Comparison of ENCODE assay signal across 24 cellular contexts in the genomic region with DNA sequence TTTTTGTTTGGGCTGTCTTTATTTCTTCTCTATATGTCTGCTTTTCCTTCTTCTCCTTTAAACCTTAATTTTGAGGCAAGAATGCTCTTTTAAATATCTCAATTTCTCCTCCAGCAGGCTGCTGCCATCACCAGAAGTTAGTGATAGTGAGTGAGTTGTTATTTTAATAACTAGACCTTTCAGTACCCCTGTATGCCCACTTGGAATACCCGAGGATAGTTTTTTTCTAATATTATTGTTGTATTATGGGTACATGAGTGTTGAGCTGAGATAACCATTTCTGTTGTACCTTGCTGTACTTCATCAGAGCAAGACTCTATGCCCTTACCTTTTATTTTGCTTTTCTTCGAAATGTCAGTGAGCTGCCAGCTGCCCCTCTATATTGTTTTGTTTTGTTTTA. TPM values are rescaled to one million over a fixed set of nuclear protein-coding genes. Genes with fewer than 3 reads are reported as not detected.
DNase-seq lines count a peak whose midpoint lies in the region; ATAC-seq and TF ChIP-seq lines count a peak whose summit lies in the region.
"Had no signal": no experiment of that assay in that cellular context is flagged by ENCODE, and none has a peak within 500 bp of the region (broad histone marks: within the 10 kb centered on the region; RNA-seq: fewer than 3 reads in every experiment).

No MANE protein-coding gene starts in this region.

- TF ChIP-seq CTCF in CD8-positive, alpha-beta T cell (IDR thresholded peaks at IDR 0.05), result no peak
- TF ChIP-seq CTCF in thoracic aorta (IDR thresholded peaks at IDR 0.05), result peak; percentile 19
- no peak for TF ChIP-seq CTCF in RWPE1 (conservative IDR thresholded peaks at IDR 0.05; ENCODE audit: low read depth)

- CTCF ChIA-PET in activated naive CD4-positive, alpha-beta T cell treated with anti-CD3 and anti-CD28 coated beads for 36 hours (lab: Charles Lee), result interaction anchor here (0.7 to 1.3 kb wide), 3 partner anchors 9 to 132 kb away, joined by 3 to 6 read pairs (median 3); no protein-coding TSS in a partner anchor
- CTCF ChIA-PET in CD8-positive, alpha-beta T cell (lab: Charles Lee), result interaction anchor here (1.4 kb wide), 1 partner anchor 23 kb away, joined by 3 read pairs; no protein-coding TSS in a partner anchor
- CTCF ChIA-PET in RWPE1 (lab: Yijun Ruan, JAX), result no interaction called here

- no peak for ATAC-seq in CD8-positive, alpha-beta T cell
- ATAC-seq in central memory CD8-positive, alpha-beta T cell (replicated peaks; ENCODE audit: extremely low read depth, poor library complexity, severe bottlenecking), result no peak
- ATAC-seq in thoracic aorta (ENCODE audit: insufficient number of reproducible peaks, low FRiP score, low read depth) (no peak), HG02973 (IDR thresholded peaks at IDR 0.05; ENCODE audit: unreplicated experiment) (no peak)
- ATAC-seq: HepG2, K562 had no signal

- H3K36me3 Mint-ChIP-seq in activated naive CD4-positive, alpha-beta T cell treated with anti-CD3 and anti-CD28 coated beads, Interleukin-2, amount 50 U/mL, for 24 hours, result peaks cover 13% of the 10 kb centered on the region
- H3K36me3 Mint-ChIP-seq in activated naive CD4-positive, alpha-beta T cell treated with anti-CD3 and anti-CD28 coated beads for 36 hours (ENCODE audit: low read depth), result peaks cover 21% of the 10 kb centered on the region
- peaks cover 56% of the 10 kb centered on the region for H3K36me3 Mint-ChIP-seq in CD8-positive, alpha-beta T cell
- peaks cover 42% of the 10 kb centered on the region for H3K36me3 Mint-ChIP-seq in central memory CD8-positive, alpha-beta T cell (ENCODE audit: insufficient read depth)

- H3K9me3 ChIP-seq in CD8-positive, alpha-beta T cell (ENCODE audit: low read length), result no peaks in the 10 kb centered on the region
- no peaks in the 10 kb centered on the region for H3K9me3 ChIP-seq in thoracic aorta
- H3K9me3 ChIP-seq: BLaER1, SJCRH30 had no signal

- peak overlapping the region; percentile 31 for H3K27ac Mint-ChIP-seq in activated naive CD4-positive, alpha-beta T cell treated with anti-CD3 and anti-CD28 coated beads, Interleukin-2, amount 50 U/mL, for 24 hours
- no peak overlapping the region for H3K27ac Mint-ChIP-seq in activated naive CD4-positive, alpha-beta T cell treated with anti-CD3 and anti-CD28 coated beads for 36 hours
- H3K27ac Mint-ChIP-seq in CD8-positive, alpha-beta T cell, result peak overlapping the region; percentile 28
- H3K27ac Mint-ChIP-seq in central memory CD8-positive, alpha-beta T cell (ENCODE audit: low read depth), result peak overlapping the region; percentile 81

- intact Hi-C loops in activated naive CD4-positive, alpha-beta T cell treated with anti-CD3 and anti-CD28 coated beads for 36 hours (cut with micrococcal nuclease), result no loop called here
- intact Hi-C loops in CD8-positive, alpha-beta T cell (cut with DNase I, micrococcal nuclease), result no loop called here

- POLR2A ChIA-PET in CD8-positive, alpha-beta T cell (lab: Charles Lee), result interaction anchor here (0.8 kb wide), 1 partner anchor 31 kb away, joined by 4 read pairs; no protein-coding TSS in a partner anchor
- POLR2A ChIA-PET in RWPE1 (lab: Yijun Ruan, JAX; ENCODE audit: low non-redundant PET), result no interaction called here

- H3K4me3 Mint-ChIP-seq in activated naive CD4-positive, alpha-beta T cell treated with anti-CD3 and anti-CD28 coated beads, Interleukin-2, amount 50 U/mL, for 24 hours, result no peak overlapping the region
- H3K4me3 Mint-ChIP-seq in activated naive CD4-positive, alpha-beta T cell treated with anti-CD3 and anti-CD28 coated beads for 36 hours, result no peak overlapping the region
- H3K4me3 Mint-ChIP-seq in CD8-positive, alpha-beta T cell, result no peak overlapping the region
- H3K4me3 Mint-ChIP-seq in central memory CD8-positive, alpha-beta T cell, result no peak overlapping the region

- H3K4me1 ChIP-seq in CD8-positive, alpha-beta T cell (ENCODE audit: insufficient read depth, low read length), result no peaks in the 10 kb centered on the region
- H3K4me1 ChIP-seq in thoracic aorta (ENCODE audit: control insufficient read depth in 1 of 2, low read depth in 2 of 2), result no peaks in the 10 kb centered on the region
- H3K4me1 ChIP-seq: BLaER1, SJCRH30 had no signal

- no peak overlapping the region for H3K4me3 ChIP-seq in CD8-positive, alpha-beta T cell (ENCODE audit: low read depth, low read length)
- no peak overlapping the region for H3K4me3 ChIP-seq in thoracic aorta
- H3K4me3 ChIP-seq: BLaER1, K562, SJCRH30 had no signal

- H3K27me3 ChIP-seq in CD8-positive, alpha-beta T cell (ENCODE audit: insufficient read depth, low read length), result no peaks in the 10 kb centered on the region
- no peaks in the 10 kb centered on the region for H3K27me3 ChIP-seq in thoracic aorta (replicated peaks; ENCODE audit: insufficient read depth)
- H3K27me3 ChIP-seq: BLaER1, SJCRH30 had no signal

- no peak overlapping the region for H3K27ac ChIP-seq in CD8-positive, alpha-beta T cell (ENCODE audit: low read depth, low read length)
- no peak overlapping the region for H3K27ac ChIP-seq in thoracic aorta
- H3K27ac ChIP-seq in RWPE1, result no peak overlapping the region
- H3K27ac ChIP-seq: BLaER1, HL-60, SJCRH30 had no signal

- H3K36me3 ChIP-seq in CD8-positive, alpha-beta T cell (ENCODE audit: insufficient read depth, low read length), result peaks cover 15% of the 10 kb centered on the region
- peaks cover 5% of the 10 kb centered on the region for H3K36me3 ChIP-seq in thoracic aorta

- DNase-seq in activated naive CD4-positive, alpha-beta T cell treated with anti-CD3 and anti-CD28 coated beads for 36 hours, result no peak
- DNase-seq in CD8-positive, alpha-beta T cell, result no peak
- DNase-seq in central memory CD8-positive, alpha-beta T cell (ENCODE audit: low spot score in 2 of 2), result no peak
- DNase-seq in thoracic aorta (ENCODE audit: low spot score), result no peak
- DNase-seq in NAMALWA (ENCODE audit: low spot score), result no peak
- DNase-seq in RWPE1 (ENCODE audit: low spot score), result no peak
- DNase-seq: DMS53; GDM1; MM.1S; NCI-H1105 treated with DMSO at 0.1 percent for 48 hours; NCI-H2081; NCI-H2171; NCI-H345; NCI-H524; NCI-H774; NK-92 treated with Interleukin-12 subunit alpha and Interleukin-12 subunit beta, amount 100 ng/mL, for 24 hours; SJCRH30 had no signal

- H3K27me3 Mint-ChIP-seq in activated naive CD4-positive, alpha-beta T cell treated with anti-CD3 and anti-CD28 coated beads, Interleukin-2, amount 50 U/mL, for 24 hours, result no peaks in the 10 kb centered on the region
- no peaks in the 10 kb centered on the region for H3K27me3 Mint-ChIP-seq in activated naive CD4-positive, alpha-beta T cell treated with anti-CD3 and anti-CD28 coated beads for 36 hours (ENCODE audit: low read depth)
- H3K27me3 Mint-ChIP-seq in CD8-positive, alpha-beta T cell (ENCODE audit: low read depth), result no peaks in the 10 kb centered on the region
- H3K27me3 Mint-ChIP-seq in central memory CD8-positive, alpha-beta T cell, result no peaks in the 10 kb centered on the region

- H3K9me3 Mint-ChIP-seq in activated naive CD4-positive, alpha-beta T cell treated with anti-CD3 and anti-CD28 coated beads, Interleukin-2, amount 50 U/mL, for 24 hours, result no peaks in the 10 kb centered on the region
- H3K9me3 Mint-ChIP-seq in activated naive CD4-positive, alpha-beta T cell treated with anti-CD3 and anti-CD28 coated beads for 36 hours, result no peaks in the 10 kb centered on the region
- no peaks in the 10 kb centered on the region for H3K9me3 Mint-ChIP-seq in CD8-positive, alpha-beta T cell
- no peaks in the 10 kb centered on the region for H3K9me3 Mint-ChIP-seq in central memory CD8-positive, alpha-beta T cell

- H3K4me1 Mint-ChIP-seq in activated naive CD4-positive, alpha-beta T cell treated with anti-CD3 and anti-CD28 coated beads, Interleukin-2, amount 50 U/mL, for 24 hours, result peaks cover 34% of the 10 kb centered on the region
- peaks cover 23% of the 10 kb centered on the region for H3K4me1 Mint-ChIP-seq in activated naive CD4-positive, alpha-beta T cell treated with anti-CD3 and anti-CD28 coated beads for 36 hours (ENCODE audit: low read depth)
- peaks cover 14% of the 10 kb centered on the region for H3K4me1 Mint-ChIP-seq in CD8-positive, alpha-beta T cell (ENCODE audit: low read depth)
- peaks cover 24% of the 10 kb centered on the region for H3K4me1 Mint-ChIP-seq in central memory CD8-positive, alpha-beta T cell

RNA-seq across cellular contexts. Expression of a gene that starts 50.1 kb away (rescaled TPM):
- total RNA-seq in activated naive CD4-positive, alpha-beta T cell treated with anti-CD3 and anti-CD28 coated beads for 36 hours, result 10 to 100 TPM; 38.6 to 39.3 TPM
- total RNA-seq in CD8-positive, alpha-beta T cell, result 10 to 100 TPM; 88.7 to 93.0 TPM
- total RNA-seq in thoracic aorta, result 10 to 100 TPM; 69.9 to 99.3 TPM

RNA-seq across cellular contexts. Expression of a gene that starts 56.5 kb away (rescaled TPM):
- not detected for total RNA-seq in activated naive CD4-positive, alpha-beta T cell treated with anti-CD3 and anti-CD28 coated beads for 36 hours
- under 1 TPM; 0.25 to 0.79 TPM for total RNA-seq in CD8-positive, alpha-beta T cell
- under 1 TPM; 0.71 to 0.81 TPM for total RNA-seq in thoracic aorta
- total RNA-seq: HepG2, LHCN-M2, SJCRH30 had no signal
